Comparison of ENCODE assay signal across 19 cellular contexts in the genomic region with DNA sequence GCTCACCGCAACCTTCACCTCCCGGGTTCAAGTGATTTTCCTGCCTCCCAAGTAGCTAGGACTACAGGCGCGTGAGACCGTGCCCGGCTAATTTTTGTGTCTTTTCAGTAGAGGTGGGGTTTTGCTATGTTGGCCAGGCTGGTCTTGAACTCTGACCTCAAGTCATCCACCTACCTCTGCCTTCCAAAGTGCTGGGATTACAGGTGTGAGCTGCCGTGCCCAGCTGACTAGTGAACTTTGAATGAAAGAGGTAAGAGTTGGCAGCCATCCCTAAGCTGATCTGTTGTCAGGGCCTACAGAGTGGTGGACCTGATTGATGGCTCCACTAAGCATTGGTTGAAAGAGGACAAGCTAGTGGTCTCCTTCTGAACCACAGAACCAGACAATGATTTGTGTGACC.
"Had no signal": no experiment of that assay in that cellular context is flagged by ENCODE, and none has a peak within 500 bp of the region (broad histone marks: within the 10 kb centered on the region; RNA-seq: fewer than 3 reads in every experiment).

No MANE protein-coding gene starts in this region.

- H3K9ac ChIP-seq: neural progenitor cell had no signal

- H3K27ac Mint-ChIP-seq: activated naive CD8-positive, alpha-beta T cell treated with anti-CD3 and anti-CD28 coated beads, Interleukin-2, amount 50 U/mL, for 24 hours; neural progenitor cell; T-cell had no signal

- H3K27ac ChIP-seq: ascending aorta, breast epithelium, foreskin keratinocyte, neural progenitor cell, ovary had no signal

- H2AFZ ChIP-seq: neural progenitor cell had no signal

- H3K9me3 Mint-ChIP-seq: activated naive CD8-positive, alpha-beta T cell treated with anti-CD3 and anti-CD28 coated beads, Interleukin-2, amount 50 U/mL, for 24 hours; effector memory CD8-positive, alpha-beta T cell; neural progenitor cell; T-cell had no signal

- ATAC-seq: activated CD4-positive, CD25-positive, alpha-beta regulatory T cell treated with anti-CD3 and anti-CD28 coated beads, Interleukin-2, amount 50 U/mL, for 24 hours; activated naive CD8-positive, alpha-beta T cell treated with anti-CD3 and anti-CD28 coated beads, Interleukin-2, amount 50 U/mL, for 24 hours; effector memory CD8-positive, alpha-beta T cell; foreskin keratinocyte; T-cell had no signal

- H3K4me2 ChIP-seq: neural progenitor cell had no signal

- H3K4me3 Mint-ChIP-seq: activated naive CD8-positive, alpha-beta T cell treated with anti-CD3 and anti-CD28 coated beads, Interleukin-2, amount 50 U/mL, for 24 hours; effector memory CD8-positive, alpha-beta T cell; neural progenitor cell; T-cell had no signal

- H3K27me3 Mint-ChIP-seq: activated naive CD8-positive, alpha-beta T cell treated with anti-CD3 and anti-CD28 coated beads, Interleukin-2, amount 50 U/mL, for 24 hours; effector memory CD8-positive, alpha-beta T cell; T-cell had no signal

- H3K9me3 ChIP-seq: ascending aorta, breast epithelium, ovary had no signal

- H3K4me3 ChIP-seq: ascending aorta, breast epithelium, lung, neural progenitor cell, ovary had no signal

- H3K27me3 ChIP-seq: ascending aorta, breast epithelium, foreskin keratinocyte, neural progenitor cell, ovary had no signal

- DNase-seq: activated CD4-positive, alpha-beta T cell treated with anti-CD3 and anti-CD28 coated beads, Interleukin-2, amount 50 U/mL, for 4 hours; activated naive CD4-positive, alpha-beta T cell treated with Interleukin-2 at 50 U/mL for 16 hours; activated naive CD8-positive, alpha-beta T cell treated with anti-CD3 and anti-CD28 coated beads, Interleukin-2, amount 50 U/mL, for 24 hours; activated T-cell treated with anti-CD3 and anti-CD28 coated beads, Interleukin-2, amount 50 U/mL, for 48 hours; dermis blood vessel endothelial cell; effector memory CD8-positive, alpha-beta T cell; foreskin keratinocyte; kidney glomerular epithelial cell; midbrain; ovary; stimulated activated naive CD4-positive, alpha-beta T cell; T-cell; T-helper 9 cell; trophoblast cell had no signal

- H3K36me3 ChIP-seq: ascending aorta, breast epithelium, neural progenitor cell, ovary had no signal
